In the genomic region with DNA sequence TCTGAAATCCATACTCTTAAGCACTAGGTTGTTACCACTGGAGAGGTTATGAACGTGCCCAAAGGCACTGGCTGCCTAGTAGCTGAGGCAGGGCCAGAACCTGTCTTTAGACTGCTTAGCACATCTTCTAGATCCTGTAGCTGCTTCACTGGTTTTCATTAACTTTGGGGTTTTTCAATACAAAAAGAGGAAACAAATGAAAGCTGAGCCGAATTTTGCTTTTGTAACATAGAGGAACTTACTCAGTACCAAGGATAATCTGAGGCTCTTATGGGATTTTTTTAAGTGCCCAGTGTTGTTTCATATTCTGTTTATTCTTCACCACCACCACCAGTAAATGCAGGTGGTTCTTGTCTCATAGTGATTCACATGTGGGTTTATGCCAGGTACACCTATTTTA, we compare ENCODE assay signal across 19 cellular contexts.
DNase-seq lines count a peak whose midpoint lies in the region; ATAC-seq, FAIRE-seq and TF ChIP-seq lines count a peak whose summit lies in the region.
"Had no signal": no experiment of that assay in that cellular context is flagged by ENCODE, and none has a peak within 500 bp of the region (broad histone marks: within the 10 kb centered on the region; RNA-seq: fewer than 3 reads in every experiment).

No MANE protein-coding gene starts in this region.

- TF ChIP-seq CTCF in NB4 (IDR thresholded peaks at IDR 0.05; ENCODE audit: low read depth, low read length) (no peak), GM12878 (IDR thresholded peaks at IDR 0.05 in 2 of 3, conservative IDR thresholded peaks at IDR 0.05 in 1 of 3; ENCODE audit: control insufficient read depth in 2 of 3, extremely low read depth in 1 of 3, insufficient read depth in 1 of 3, low read depth in 3 of 3, low read length in 3 of 3) (no peak), sigmoid colon (IDR thresholded peaks at IDR 0.05) (no peak)

- CTCF ChIA-PET in GM12878 (lab: Yijun Ruan, JAX) = interaction anchor here (0.7 to 1.5 kb wide), 6 partner anchors 10 to 271 kb away, joined by 3 to 7 read pairs (median 3); no protein-coding TSS in a partner anchor

- WGBS in GM12878 (ENCODE audit: insufficient coverage, insufficient replicate concordance, low lambda C conversion rate, missing lambda C conversion rate) = 0% methylated on average over 2 of the region's 2 CpGs
- 55 to 77% methylated on average over 2 of the region's 2 CpGs for WGBS in sigmoid colon, 2 donors

- no peaks in the 10 kb centered on the region for H3K27me3 ChIP-seq in GM12878 (replicated peaks in 1 of 2; ENCODE audit: control insufficient read depth in 2 of 2, insufficient read depth in 2 of 2, low read length in 1 of 2)
- H3K27me3 ChIP-seq in sigmoid colon = no peaks in the 10 kb centered on the region
- H3K27me3 ChIP-seq: heart right ventricle, SJCRH30, vagina had no signal

- H4K20me1 ChIP-seq in GM12878 (ENCODE audit: control insufficient read depth, insufficient read depth) = no peaks in the 10 kb centered on the region

- FAIRE-seq in GM12891 (lab: Jason Lieb, UNC) = peak; percentile 47
- FAIRE-seq in GM12878 (lab: Jason Lieb, UNC) = peak; percentile 18
- FAIRE-seq: islet of Langerhans had no signal

- RAD21 ChIA-PET in GM12878 (lab: Charles Lee; ENCODE audit: unreplicated experiment) = interaction anchor here (0.6 to 1.4 kb wide), 11 partner anchors 13 to 603 kb away, joined by 3 to 6 read pairs (median 3); no protein-coding TSS in a partner anchor

- H3K27ac ChIP-seq in GM12878 (ENCODE audit: control insufficient read depth, insufficient read depth) (peak overlapping the region; percentile 62), sigmoid colon (peak overlapping the region in 3 of 4 donors; percentile 47 to 62 (median 56))
- H3K27ac ChIP-seq: heart right ventricle, lower lobe of right lung, SJCRH30, vagina had no signal

- no peak overlapping the region for H3K4me3 ChIP-seq in NB4 (ENCODE audit: low read depth, low read length)
- H3K4me3 ChIP-seq in GM12878 = no peak overlapping the region
- no peak overlapping the region for H3K4me3 ChIP-seq in sigmoid colon
- H3K4me3 ChIP-seq: heart right ventricle, lower lobe of right lung, SJCRH30, vagina had no signal

- ATAC-seq in GM12878 = peak; percentile 35
- ATAC-seq: heart right ventricle, lower lobe of right lung had no signal

- peak overlapping the region; percentile 16; the same call in 1 of the 2 replicates for H2AFZ ChIP-seq in GM12878 (ENCODE audit: control insufficient read depth, low read depth, low read length)

- intact Hi-C loops in GM12878 (cut with micrococcal nuclease; ENCODE audit: unreplicated experiment) = loop anchor here (10.0 kb wide), 1 partner anchor 131 kb away; no protein-coding TSS in a partner anchor
- intact Hi-C loops in sigmoid colon (cut with DNase I) = no loop called here

- no peak overlapping the region for H3K9ac ChIP-seq in GM12878 (ENCODE audit: control insufficient read depth, insufficient read depth, low read length)

- peak overlapping the region; percentile 7; the same call in 1 of the 2 replicates for H3K4me2 ChIP-seq in GM12878 (ENCODE audit: control insufficient read depth, insufficient read depth)

- SMC1A ChIA-PET in GM12878 (lab: Charles Lee; ENCODE audit: uncharacterized antibody, unreplicated experiment) = interaction anchor here (0.6 to 2.2 kb wide), 17 partner anchors 9 to 608 kb away, joined by 3 to 16 read pairs (median 4); no protein-coding TSS in a partner anchor

- peaks cover 38% of the 10 kb centered on the region for H3K4me1 ChIP-seq in GM12878 (ENCODE audit: control insufficient read depth, insufficient read depth, low read length)
- H3K4me1 ChIP-seq in sigmoid colon = peaks cover 0 to 71% (median 40%) of the 10 kb centered on the region in 4 donors

- no peaks in the 10 kb centered on the region for H3K36me3 ChIP-seq in GM12878 (ENCODE audit: control insufficient read depth in 2 of 2, insufficient read depth in 2 of 2, low read length in 1 of 2)
- H3K36me3 ChIP-seq in sigmoid colon = no peaks in the 10 kb centered on the region
- H3K36me3 ChIP-seq: heart right ventricle, lower lobe of right lung, SJCRH30, vagina had no signal

- H3K9me3 ChIP-seq in GM12878 (replicated peaks; ENCODE audit: control insufficient read depth, insufficient read depth, low read length) = no peaks in the 10 kb centered on the region; the same call in 1 of the 3 replicates
- H3K9me3 ChIP-seq in sigmoid colon = no peaks in the 10 kb centered on the region
- H3K9me3 ChIP-seq: heart right ventricle, lower lobe of right lung, SJCRH30, vagina had no signal

- TF ChIP-seq POLR2A in GM12891 (IDR thresholded peaks at IDR 0.05; ENCODE audit: low read depth, low read length) = no peak
- no peak for TF ChIP-seq POLR2A in NB4 (IDR thresholded peaks at IDR 0.05; ENCODE audit: extremely low read depth, insufficient read length)
- TF ChIP-seq POLR2A in GM12878 (IDR thresholded peaks at IDR 0.05; ENCODE audit: low read depth, low read length) = no peak
- TF ChIP-seq POLR2A in sigmoid colon (IDR thresholded peaks at IDR 0.05) = no peak

- H3K79me2 ChIP-seq in GM12878 (ENCODE audit: control insufficient read depth, insufficient read depth, low read length) = no peaks in the 10 kb centered on the region; the same call in 1 of the 2 replicates

- POLR2A ChIA-PET in GM12878 (lab: Charles Lee) = interaction anchor here (0.6 to 1.4 kb wide), 3 partner anchors 10 to 770 kb away, joined by 3 to 5 read pairs (median 3); no protein-coding TSS in a partner anchor

- in situ Hi-C loops in GM12878 (cut with MboI) = no loop called here

- no TSS peak for BruUV-seq in GM12878 (replicated peaks; lab: Mats Ljungman, UMichigan)

- TF ChIP-seq RAD21 in GM12878 (IDR thresholded peaks at IDR 0.05; ENCODE audit: insufficient read depth, low read depth, low read length) = no peak

- DNase-seq in GM12891 (ENCODE audit: insufficient read length, low spot score) = no peak
- DNase-seq in NB4 (ENCODE audit: low read depth) = peak; percentile 24
- DNase-seq in GM12878 (ENCODE audit: low read depth, low spot score) = peak; percentile 57
- no peak for DNase-seq in sigmoid colon
- no peak for DNase-seq in A172 (ENCODE audit: low spot score)
- DNase-seq in SW480 (ENCODE audit: low spot score) = no peak
- no peak for DNase-seq in NCI-H1436 (lab: John Stamatoyannopoulos, UW)
- DNase-seq: activated CD4-positive, alpha-beta T cell treated with anti-CD3 and anti-CD28 coated beads for 4 hours; activated effector memory CD4-positive, alpha-beta T cell treated with Interleukin-2 at 50 U/mL for 16 hours; anterior cingulate cortex; Calu3; effector memory CD4-positive, alpha-beta T cell; heart right ventricle; lower lobe of right lung; NCI-H2029 treated with DMSO at 0.1 percent for 48 hours; NCI-H446 treated with DMSO at 0.1 percent for 48 hours; SJCRH30 had no signal

- TF ChIP-seq EP300 in GM12878 (IDR thresholded peaks at IDR 0.05; ENCODE audit: borderline replicate concordance in 1 of 2, control insufficient read depth in 1 of 2, low read depth in 2 of 2, low read length in 2 of 2) = no peak
- TF ChIP-seq EP300 in sigmoid colon (IDR thresholded peaks at IDR 0.05) = no peak

TF ChIP-seq in GM12891, 5 proteins besides CTCF, POLR2A, EP300 and RAD21:
- no peak for TF ChIP-seq SPI1 (IDR thresholded peaks at IDR 0.05; ENCODE audit: low read depth, low read length)
- no peak for TF ChIP-seq TAF1 (IDR thresholded peaks at IDR 0.05; ENCODE audit: low read depth, low read length)
- TF ChIP-seq POLR2AphosphoS5 (IDR thresholded peaks at IDR 0.05; ENCODE audit: low read depth, low read length) = no peak
- TF ChIP-seq PAX5 (IDR thresholded peaks at IDR 0.05; ENCODE audit: insufficient read depth, low read length, severe bottlenecking) = no peak
- TF ChIP-seq POU2F2 (IDR thresholded peaks at IDR 0.05; ENCODE audit: low read depth, low read length) = no peak

TF ChIP-seq in GM12878, 131 proteins besides CTCF, POLR2A, EP300 and RAD21 (continues in another document):
- TF ChIP-seq NFIC (IDR thresholded peaks at IDR 0.05; ENCODE audit: low read depth, low read length) (no peak), ZNF622 (IDR thresholded peaks at IDR 0.05) (no peak), IKZF1 (conservative IDR thresholded peaks at IDR 0.05) (peak; percentile 27), MTA3 (IDR thresholded peaks at IDR 0.05; ENCODE audit: borderline replicate concordance, low read length) (no peak), MTA2 (IDR thresholded peaks at IDR 0.05; ENCODE audit: low read depth) (peak; percentile 31), ETV6 (conservative IDR thresholded peaks at IDR 0.05 in 1 of 2, IDR thresholded peaks at IDR 0.05 in 1 of 2; ENCODE audit: borderline replicate concordance in 1 of 2, low read depth in 1 of 2) (no peak), HDAC6 (IDR thresholded peaks at IDR 0.05; ENCODE audit: unreplicated experiment) (no peak), RBBP5 (conservative IDR thresholded peaks at IDR 0.05) (no peak), NR2C1 (IDR thresholded peaks at IDR 0.05) (no peak), IKZF2 (IDR thresholded peaks at IDR 0.05) (peak in 1 of 2 experiments; percentile 43; a peak in 1 of 4 replicates), ZNF217 (IDR thresholded peaks at IDR 0.05) (0 out of 2 replicates have a peak, but pooled peaks have one; percentile 35), RCOR1 (conservative IDR thresholded peaks at IDR 0.05; ENCODE audit: low read depth, low read length) (no peak)

Comparison
In these comparisons a context has a peak if more than half of its experiments do, and no peak if none do; other contexts are left out.
1. DNase-seq: peak in NB4 (single experiment) and GM12878 (single experiment); none in GM12891 (single experiment), sigmoid colon (single experiment), A172 (single experiment), SW480 (single experiment) and NCI-H1436 (single experiment).